Comparison of ENCODE assay signal across 1 cellular context in the genomic region with DNA sequence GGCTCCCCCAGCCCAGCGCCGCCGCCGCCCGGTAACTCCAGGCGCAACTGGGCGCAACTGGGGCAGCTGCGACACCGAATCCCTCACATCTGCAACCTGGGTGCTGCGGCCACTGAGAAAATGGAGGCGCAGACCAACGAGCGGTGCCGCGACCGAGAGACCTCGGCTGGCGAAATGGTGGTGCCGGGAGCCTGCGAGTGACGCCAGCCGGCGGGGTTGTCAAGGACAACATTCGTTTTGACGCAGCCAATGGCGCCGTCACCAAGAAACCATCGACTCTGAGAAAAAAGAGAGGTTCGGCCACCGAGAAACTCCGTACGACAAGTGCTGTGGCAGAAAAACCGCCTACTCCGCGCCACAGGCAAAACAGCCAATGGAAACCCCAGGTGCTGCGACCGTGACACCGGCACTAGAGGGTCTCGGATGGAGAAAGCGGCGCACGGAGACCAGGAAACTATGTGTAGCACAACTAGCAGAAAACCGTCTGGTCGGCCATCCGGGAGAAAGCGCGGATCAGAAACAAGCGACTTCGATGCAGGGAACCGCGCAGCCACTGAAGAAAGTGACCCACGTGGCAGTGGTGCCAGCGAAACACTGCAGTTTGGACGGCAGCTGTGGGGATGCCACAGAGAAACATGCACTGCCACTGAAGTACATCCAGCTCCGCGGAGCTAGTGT.
A peak's percentile ranks its signal among the peaks of the same experiment; 100 is the strongest.
TF ChIP-seq lines count a peak whose summit lies in the region.

No MANE protein-coding gene starts in this region.

TF ChIP-seq in GM12878, 131 proteins besides CTCF, POLR2A, EP300 and RAD21 (continued from another document):
- TF ChIP-seq PAX5 (IDR thresholded peaks at IDR 0.05; ENCODE audit: borderline replicate concordance, low read depth, low read length) (0 out of 2 replicates have a peak, but pooled peaks have one; percentile 47), SMARCA5 (IDR thresholded peaks at IDR 0.05) (0 out of 2 replicates have a peak, but pooled peaks have one; percentile 25), ESRRA (IDR thresholded peaks at IDR 0.05; ENCODE audit: low read length) (no peak), CBFB (IDR thresholded peaks at IDR 0.05; ENCODE audit: low read depth) (0 out of 2 replicates have a peak, but pooled peaks have one; percentile 35), STAT3 (IDR thresholded peaks at IDR 0.05; ENCODE audit: low read depth, low read length) (no peak), CHD2 (IDR thresholded peaks at IDR 0.05; ENCODE audit: borderline replicate concordance, low read depth, low read length) (0 out of 2 replicates have a peak, but pooled peaks have one; percentile 17), RB1 (IDR thresholded peaks at IDR 0.05; ENCODE audit: borderline replicate concordance) (peak; percentile 33; the same call in 1 of the 2 replicates), IKZF2 (IDR thresholded peaks at IDR 0.05) (no peak), TCF3 (IDR thresholded peaks at IDR 0.05; ENCODE audit: borderline replicate concordance, insufficient read depth, low read depth, low read length) (0 out of 2 replicates have a peak, but pooled peaks have one; percentile 48), RFX5 (IDR thresholded peaks at IDR 0.05; ENCODE audit: low read depth, low read length) (no peak), MYC (IDR thresholded peaks at IDR 0.05; ENCODE audit: insufficient read depth, insufficient read length, insufficient replicate concordance, low read length, severe bottlenecking) (peak; percentile 31), SREBF2 (IDR thresholded peaks at IDR 0.05; ENCODE audit: low read length) (no peak), POLR2AphosphoS5 (IDR thresholded peaks at IDR 0.05; ENCODE audit: low read length) (peak; percentile 34; the same call in 1 of the 2 replicates), NBN (IDR thresholded peaks at IDR 0.05) (0 out of 2 replicates have a peak, but pooled peaks have one; percentile 35), PML (IDR thresholded peaks at IDR 0.05; ENCODE audit: low read length) (peak; percentile 55; the same call in 1 of the 2 replicates), SREBF1 (IDR thresholded peaks at IDR 0.05; ENCODE audit: low read length) (no peak), ASH2L (IDR thresholded peaks at IDR 0.05; ENCODE audit: borderline replicate concordance, low read depth) (0 out of 2 replicates have a peak, but pooled peaks have one; percentile 21), SIN3A (IDR thresholded peaks at IDR 0.05; ENCODE audit: low read depth, low read length) (peak; percentile 68; the same call in 1 of the 2 replicates), CREM (IDR thresholded peaks at IDR 0.05; ENCODE audit: low read depth) (peak; percentile 79), CREB1 (IDR thresholded peaks at IDR 0.05; ENCODE audit: low read depth) (peak; percentile 89), SRF (IDR thresholded peaks at IDR 0.05; ENCODE audit: low read depth in 2 of 2, low read length in 2 of 2) (0 out of 4 replicates have a peak, but pooled peaks of 1 of the 2 experiments have one; percentile 2)
- TF ChIP-seq, protein P1, sequence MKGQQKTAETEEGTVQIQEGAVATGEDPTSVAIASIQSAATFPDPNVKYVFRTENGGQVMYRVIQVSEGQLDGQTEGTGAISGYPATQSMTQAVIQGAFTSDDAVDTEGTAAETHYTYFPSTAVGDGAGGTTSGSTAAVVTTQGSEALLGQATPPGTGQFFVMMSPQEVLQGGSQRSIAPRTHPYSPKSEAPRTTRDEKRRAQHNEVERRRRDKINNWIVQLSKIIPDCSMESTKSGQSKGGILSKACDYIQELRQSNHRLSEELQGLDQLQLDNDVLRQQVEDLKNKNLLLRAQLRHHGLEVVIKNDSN (IDR thresholded peaks at IDR 0.05; ENCODE audit: borderline replicate concordance, extremely low read length, insufficient read depth, low read depth, low read length), result peak; percentile 45
- TF ChIP-seq, protein P2, sequence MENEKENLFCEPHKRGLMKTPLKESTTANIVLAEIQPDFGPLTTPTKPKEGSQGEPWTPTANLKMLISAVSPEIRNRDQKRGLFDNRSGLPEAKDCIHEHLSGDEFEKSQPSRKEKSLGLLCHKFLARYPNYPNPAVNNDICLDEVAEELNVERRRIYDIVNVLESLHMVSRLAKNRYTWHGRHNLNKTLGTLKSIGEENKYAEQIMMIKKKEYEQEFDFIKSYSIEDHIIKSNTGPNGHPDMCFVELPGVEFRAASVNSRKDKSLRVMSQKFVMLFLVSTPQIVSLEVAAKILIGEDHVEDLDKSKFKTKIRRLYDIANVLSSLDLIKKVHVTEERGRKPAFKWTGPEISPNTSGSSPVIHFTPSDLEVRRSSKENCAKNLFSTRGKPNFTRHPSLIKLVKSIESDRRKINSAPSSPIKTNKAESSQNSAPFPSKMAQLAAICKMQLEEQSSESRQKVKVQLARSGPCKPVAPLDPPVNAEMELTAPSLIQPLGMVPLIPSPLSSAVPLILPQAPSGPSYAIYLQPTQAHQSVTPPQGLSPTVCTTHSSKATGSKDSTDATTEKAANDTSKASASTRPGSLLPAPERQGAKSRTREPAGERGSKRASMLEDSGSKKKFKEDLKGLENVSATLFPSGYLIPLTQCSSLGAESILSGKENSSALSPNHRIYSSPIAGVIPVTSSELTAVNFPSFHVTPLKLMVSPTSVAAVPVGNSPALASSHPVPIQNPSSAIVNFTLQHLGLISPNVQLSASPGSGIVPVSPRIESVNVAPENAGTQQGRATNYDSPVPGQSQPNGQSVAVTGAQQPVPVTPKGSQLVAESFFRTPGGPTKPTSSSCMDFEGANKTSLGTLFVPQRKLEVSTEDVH (IDR thresholded peaks at IDR 0.05; ENCODE audit: low read depth, partially characterized antibody), result no peak
- TF ChIP-seq, protein P3, sequence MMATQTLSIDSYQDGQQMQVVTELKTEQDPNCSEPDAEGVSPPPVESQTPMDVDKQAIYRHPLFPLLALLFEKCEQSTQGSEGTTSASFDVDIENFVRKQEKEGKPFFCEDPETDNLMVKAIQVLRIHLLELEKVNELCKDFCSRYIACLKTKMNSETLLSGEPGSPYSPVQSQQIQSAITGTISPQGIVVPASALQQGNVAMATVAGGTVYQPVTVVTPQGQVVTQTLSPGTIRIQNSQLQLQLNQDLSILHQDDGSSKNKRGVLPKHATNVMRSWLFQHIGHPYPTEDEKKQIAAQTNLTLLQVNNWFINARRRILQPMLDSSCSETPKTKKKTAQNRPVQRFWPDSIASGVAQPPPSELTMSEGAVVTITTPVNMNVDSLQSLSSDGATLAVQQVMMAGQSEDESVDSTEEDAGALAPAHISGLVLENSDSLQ (IDR thresholded peaks at IDR 0.05), result 0 out of 2 replicates have a peak, but pooled peaks have one; percentile 39
- TF ChIP-seq, protein P4, sequence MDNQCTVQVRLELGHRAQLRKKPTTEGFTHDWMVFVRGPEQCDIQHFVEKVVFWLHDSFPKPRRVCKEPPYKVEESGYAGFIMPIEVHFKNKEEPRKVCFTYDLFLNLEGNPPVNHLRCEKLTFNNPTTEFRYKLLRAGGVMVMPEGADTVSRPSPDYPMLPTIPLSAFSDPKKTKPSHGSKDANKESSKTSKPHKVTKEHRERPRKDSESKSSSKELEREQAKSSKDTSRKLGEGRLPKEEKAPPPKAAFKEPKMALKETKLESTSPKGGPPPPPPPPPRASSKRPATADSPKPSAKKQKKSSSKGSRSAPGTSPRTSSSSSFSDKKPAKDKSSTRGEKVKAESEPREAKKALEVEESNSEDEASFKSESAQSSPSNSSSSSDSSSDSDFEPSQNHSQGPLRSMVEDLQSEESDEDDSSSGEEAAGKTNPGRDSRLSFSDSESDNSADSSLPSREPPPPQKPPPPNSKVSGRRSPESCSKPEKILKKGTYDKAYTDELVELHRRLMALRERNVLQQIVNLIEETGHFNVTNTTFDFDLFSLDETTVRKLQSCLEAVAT (IDR thresholded peaks at IDR 0.05), result peak; percentile 39; the same call in 1 of the 2 replicates
- TF ChIP-seq, protein P5, sequence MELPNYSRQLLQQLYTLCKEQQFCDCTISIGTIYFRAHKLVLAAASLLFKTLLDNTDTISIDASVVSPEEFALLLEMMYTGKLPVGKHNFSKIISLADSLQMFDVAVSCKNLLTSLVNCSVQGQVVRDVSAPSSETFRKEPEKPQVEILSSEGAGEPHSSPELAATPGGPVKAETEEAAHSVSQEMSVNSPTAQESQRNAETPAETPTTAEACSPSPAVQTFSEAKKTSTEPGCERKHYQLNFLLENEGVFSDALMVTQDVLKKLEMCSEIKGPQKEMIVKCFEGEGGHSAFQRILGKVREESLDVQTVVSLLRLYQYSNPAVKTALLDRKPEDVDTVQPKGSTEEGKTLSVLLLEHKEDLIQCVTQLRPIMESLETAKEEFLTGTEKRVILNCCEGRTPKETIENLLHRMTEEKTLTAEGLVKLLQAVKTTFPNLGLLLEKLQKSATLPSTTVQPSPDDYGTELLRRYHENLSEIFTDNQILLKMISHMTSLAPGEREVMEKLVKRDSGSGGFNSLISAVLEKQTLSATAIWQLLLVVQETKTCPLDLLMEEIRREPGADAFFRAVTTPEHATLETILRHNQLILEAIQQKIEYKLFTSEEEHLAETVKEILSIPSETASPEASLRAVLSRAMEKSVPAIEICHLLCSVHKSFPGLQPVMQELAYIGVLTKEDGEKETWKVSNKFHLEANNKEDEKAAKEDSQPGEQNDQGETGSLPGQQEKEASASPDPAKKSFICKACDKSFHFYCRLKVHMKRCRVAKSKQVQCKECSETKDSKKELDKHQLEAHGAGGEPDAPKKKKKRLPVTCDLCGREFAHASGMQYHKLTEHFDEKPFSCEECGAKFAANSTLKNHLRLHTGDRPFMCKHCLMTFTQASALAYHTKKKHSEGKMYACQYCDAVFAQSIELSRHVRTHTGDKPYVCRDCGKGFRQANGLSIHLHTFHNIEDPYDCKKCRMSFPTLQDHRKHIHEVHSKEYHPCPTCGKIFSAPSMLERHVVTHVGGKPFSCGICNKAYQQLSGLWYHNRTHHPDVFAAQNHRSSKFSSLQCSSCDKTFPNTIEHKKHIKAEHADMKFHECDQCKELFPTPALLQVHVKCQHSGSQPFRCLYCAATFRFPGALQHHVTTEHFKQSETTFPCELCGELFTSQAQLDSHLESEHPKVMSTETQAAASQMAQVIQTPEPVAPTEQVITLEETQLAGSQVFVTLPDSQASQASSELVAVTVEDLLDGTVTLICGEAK (IDR thresholded peaks at IDR 0.05; ENCODE audit: borderline replicate concordance), result no peak
